Comparison of ENCODE assay signal across 20 cellular contexts in genomic region chr17:57215317-57215716, GRCh38. TPM values are rescaled to one million over a fixed set of nuclear protein-coding genes. Genes with fewer than 3 reads are reported as not detected.
DNase-seq lines count a peak whose midpoint lies in the region; ATAC-seq and TF ChIP-seq lines count a peak whose summit lies in the region.
"Had no signal": no experiment of that assay in that cellular context is flagged by ENCODE, and none has a peak within 500 bp of the region (broad histone marks: within the 10 kb centered on the region; RNA-seq: fewer than 3 reads in every experiment).

No MANE protein-coding gene starts in this region.

- no peak overlapping the region for H3K4me3 ChIP-seq in foreskin fibroblast (ENCODE audit: low read depth in 1 of 2, low read length in 2 of 2)
- no peak overlapping the region for H3K4me3 ChIP-seq in stomach
- H3K4me3 ChIP-seq: HAP-1, left ventricle myocardium inferior, sigmoid colon had no signal

- H3K36me3 ChIP-seq in stomach, result no peaks in the 10 kb centered on the region
- H3K36me3 ChIP-seq: HAP-1, left ventricle myocardium inferior, sigmoid colon had no signal

- no peak for TF ChIP-seq EP300 in stomach (IDR thresholded peaks at IDR 0.05)

- POLR2A ChIA-PET in GM10248 (lab: Yijun Ruan, JAX), result no interaction called here

- no peak for ATAC-seq in GM19463 (IDR thresholded peaks at IDR 0.05; ENCODE audit: unreplicated experiment)
- ATAC-seq: activated T-cell treated with anti-CD3 and anti-CD28 coated beads, Interleukin-2, amount 50 U/mL, for 72 hours; stimulated activated naive CD8-positive, alpha-beta T cell treated with anti-CD3 and anti-CD28 coated beads, Interleukin-15, amount 100 ng/mL, for 72 hours had no signal

- no peaks in the 10 kb centered on the region for H3K4me1 ChIP-seq in stomach
- H3K4me1 ChIP-seq: HAP-1, left ventricle myocardium inferior, sigmoid colon had no signal

- intact Hi-C loops in stomach (cut with DNase I; ENCODE audit: low total_unique reads), result no loop called here

- CTCF ChIA-PET in GM10248 (lab: Yijun Ruan, JAX), result interaction anchor here (0.9 kb wide), 1 partner anchor 28 kb away, joined by 3 read pairs; no protein-coding TSS in a partner anchor

- no peak for TF ChIP-seq POLR2A in stomach (IDR thresholded peaks at IDR 0.05)

- DNase-seq in HPDE6-E6E7 (ENCODE audit: extremely low spot score), result peak; percentile 44
- DNase-seq in amniotic epithelial cell (ENCODE audit: low read depth), result peak; percentile 86
- peak; percentile 67 to 79 for DNase-seq in foreskin fibroblast
- peak; percentile 30 for DNase-seq in stomach
- DNase-seq in globus pallidus (ENCODE audit: low spot score), result no peak
- no peak for DNase-seq in HuH-7 (ENCODE audit: low spot score)
- DNase-seq in GM10248 (ENCODE audit: extremely low spot score), result no peak
- DNase-seq: activated CD4-positive, alpha-beta T cell treated with anti-CD3 and anti-CD28 coated beads for 4 hours; activated T-cell treated with anti-CD3 and anti-CD28 coated beads, Interleukin-2, amount 50 U/mL, for 72 hours; anterior cingulate cortex; CD4-positive, alpha-beta T cell; head of caudate nucleus; left ventricle myocardium inferior; NCI-H446; nephron progenitor cell; OCI-M1; sigmoid colon; stimulated activated naive CD8-positive, alpha-beta T cell treated with anti-CD3 and anti-CD28 coated beads, Interleukin-15, amount 100 ng/mL, for 72 hours had no signal

- 48 to 73% (median 57%) methylated on average over 8 of the region's 8 CpGs for WGBS in stomach, 5 donors

- no peaks in the 10 kb centered on the region for H3K27me3 ChIP-seq in stomach

- no peak for TF ChIP-seq CTCF in foreskin fibroblast (IDR thresholded peaks at IDR 0.05; ENCODE audit: low read depth, low read length)
- no peak for TF ChIP-seq CTCF in stomach (IDR thresholded peaks at IDR 0.05)
- TF ChIP-seq CTCF in GM10248 (IDR thresholded peaks at IDR 0.05; ENCODE audit: control extremely low read depth, extremely low read depth, low read depth, missing control alignments), result no peak

- no peak overlapping the region for H3K27ac ChIP-seq in stomach
- H3K27ac ChIP-seq: left ventricle myocardium inferior, sigmoid colon had no signal

- no peaks in the 10 kb centered on the region for H3K9me3 ChIP-seq in stomach
- H3K9me3 ChIP-seq: HAP-1, left ventricle myocardium inferior, sigmoid colon had no signal

RNA-seq across cellular contexts. Expression of gene MSI2, which starts 41.0 kb away (rescaled TPM):
- 10 to 100 TPM; 11.7 to 72.4 (median 30.8) TPM for total RNA-seq in stomach
- polyA plus RNA-seq in stomach, result 10 to 100 TPM in 2 of 3 donors, 1 to 10 TPM in 1; 8.3 to 15.8 (median 10.7) TPM

Comparison
In these comparisons a context has a peak if more than half of its experiments do, and no peak if none do; other contexts are left out.
1. DNase-seq: peak in HPDE6-E6E7 (single experiment), amniotic epithelial cell (single experiment), foreskin fibroblast (2 of 2) and stomach (single experiment); none in globus pallidus (single experiment), HuH-7 (single experiment) and GM10248 (single experiment).